ENCODE assay signal across 11 cellular contexts in the genomic region with DNA sequence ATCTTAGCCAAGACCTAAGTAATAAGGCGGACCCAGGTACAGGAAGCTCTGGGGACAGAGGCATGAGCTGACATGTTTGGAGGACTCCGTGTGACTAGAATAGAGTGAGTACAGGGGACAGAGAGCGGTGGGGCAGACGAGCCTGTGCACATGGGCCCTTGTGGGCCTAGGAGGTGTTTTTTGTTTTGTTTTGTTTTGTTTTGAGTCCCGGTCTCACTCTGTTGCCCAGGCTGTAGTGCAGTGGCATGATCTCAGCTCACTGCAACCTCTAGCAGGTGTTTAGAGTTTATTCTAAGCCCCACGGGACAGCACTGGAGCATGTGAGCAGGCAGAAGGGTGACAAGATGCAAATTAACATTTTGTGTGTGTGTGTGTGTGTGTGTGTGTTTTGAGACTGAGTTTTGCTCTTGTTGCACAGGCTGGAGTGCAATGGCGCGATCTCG. TPM values are rescaled to one million over a fixed set of nuclear protein-coding genes. Genes with fewer than 3 reads are reported as not detected.
DNase-seq lines count a peak whose midpoint lies in the region; ATAC-seq and TF ChIP-seq lines count a peak whose summit lies in the region.
"Had no signal": no experiment of that assay in that cellular context is flagged by ENCODE, and none has a peak within 500 bp of the region (broad histone marks: within the 10 kb centered on the region; RNA-seq: fewer than 3 reads in every experiment).

No MANE protein-coding gene starts in this region.

- H3K4me3 ChIP-seq in stomach, result no peak overlapping the region

- TF ChIP-seq EP300 in stomach (IDR thresholded peaks at IDR 0.05), result no peak

- H3K4me3 Mint-ChIP-seq in stimulated activated effector memory CD8-positive, alpha-beta T cell treated with anti-CD3 and anti-CD28 coated beads, Interleukin-12 subunit alpha, Interleukin-12 subunit beta, amount 100 ng/mL, for 72 hours, result no peak overlapping the region

- no peak overlapping the region for H3K27ac Mint-ChIP-seq in stimulated activated effector memory CD8-positive, alpha-beta T cell treated with anti-CD3 and anti-CD28 coated beads, Interleukin-12 subunit alpha, Interleukin-12 subunit beta, amount 100 ng/mL, for 72 hours

- no peaks in the 10 kb centered on the region for H3K27me3 ChIP-seq in stomach

- peaks cover 31% of the 10 kb centered on the region for H3K4me1 Mint-ChIP-seq in stimulated activated effector memory CD8-positive, alpha-beta T cell treated with anti-CD3 and anti-CD28 coated beads, Interleukin-12 subunit alpha, Interleukin-12 subunit beta, amount 100 ng/mL, for 72 hours

- intact Hi-C loops in Right ventricle myocardium superior (cut with DNase I), result no loop called here
- intact Hi-C loops in left ventricle myocardium superior (cut with micrococcal nuclease), result no loop called here
- intact Hi-C loops in stomach (cut with DNase I; ENCODE audit: low total_unique reads), result loop anchor here (10.0 kb wide), 1 partner anchor 51 kb away; no protein-coding TSS in a partner anchor

- no peak for TF ChIP-seq POLR2A in stomach (IDR thresholded peaks at IDR 0.05)

- peaks cover 12 to 48% (median 24%) of the 10 kb centered on the region in 4 donors for H3K4me1 ChIP-seq in stomach

- TF ChIP-seq CTCF in stomach (IDR thresholded peaks at IDR 0.05), result no peak

- WGBS in stomach, 5 donors, result 87 to 95% (median 92%) methylated on average over 9 of the region's 9 CpGs

- no peaks in the 10 kb centered on the region for H3K9me3 Mint-ChIP-seq in stimulated activated effector memory CD8-positive, alpha-beta T cell treated with anti-CD3 and anti-CD28 coated beads, Interleukin-12 subunit alpha, Interleukin-12 subunit beta, amount 100 ng/mL, for 72 hours

- H3K36me3 Mint-ChIP-seq in stimulated activated effector memory CD8-positive, alpha-beta T cell treated with anti-CD3 and anti-CD28 coated beads, Interleukin-12 subunit alpha, Interleukin-12 subunit beta, amount 100 ng/mL, for 72 hours, result no peaks in the 10 kb centered on the region

- ATAC-seq in Right ventricle myocardium superior (ENCODE audit: poor library complexity), result no peak
- ATAC-seq in left ventricle myocardium superior, result no peak
- peak; percentile 30 for ATAC-seq in HG02642 (IDR thresholded peaks at IDR 0.05; ENCODE audit: poor library complexity, unreplicated experiment)
- no peak for ATAC-seq in stimulated activated effector memory CD8-positive, alpha-beta T cell treated with anti-CD3 and anti-CD28 coated beads, Interleukin-12 subunit alpha, Interleukin-12 subunit beta, amount 100 ng/mL, for 72 hours

- H3K9me3 ChIP-seq in stomach, result no peaks in the 10 kb centered on the region
- H3K9me3 ChIP-seq: neutrophil had no signal

- DNase-seq in Right ventricle myocardium superior (peak; percentile 19), left ventricle myocardium superior (no peak), NCI-H526 treated with DMSO at 0.1 percent for 48 hours (lab: John Stamatoyannopoulos, UW) (peak; percentile 4), stomach (no peak), AML-193 (lab: John Stamatoyannopoulos, UW) (no peak), DMS153 treated with DMSO at 0.1 percent for 48 hours (lab: John Stamatoyannopoulos, UW; ENCODE audit: unreplicated experiment) (no peak)
- DNase-seq in stimulated activated effector memory CD8-positive, alpha-beta T cell treated with anti-CD3 and anti-CD28 coated beads, Interleukin-12 subunit alpha, Interleukin-12 subunit beta, amount 100 ng/mL, for 72 hours (ENCODE audit: low spot score in 2 of 2), result no peak
- DNase-seq: activated gamma-delta T cell treated with Interleukin-2 at 50 U/mL for 16 hours had no signal

- H3K36me3 ChIP-seq in stomach, result no peaks in the 10 kb centered on the region
- H3K36me3 ChIP-seq: neutrophil had no signal

- H3K27ac ChIP-seq in stomach, result peak overlapping the region; percentile 10 to 99 (median 86)
- H3K27ac ChIP-seq: HL-60, neutrophil had no signal

RNA-seq across cellular contexts. Expression of a gene that starts 3.1 kb away (rescaled TPM):
- 21.8 TPM for total RNA-seq in Right ventricle myocardium superior
- 21.6 TPM for total RNA-seq in left ventricle myocardium superior
- 100 to 1,000 TPM in 2 of 5 donors, 10 to 100 TPM in 3; 26.3 to 406 (median 83.4) TPM for total RNA-seq in stomach
- polyA plus RNA-seq in stomach, result 100 to 1,000 TPM in 1 of 3 donors, 10 to 100 TPM in 2; 24.4 to 118 (median 38.5) TPM

RNA-seq across cellular contexts. Expression of a gene that starts 46.2 kb away (rescaled TPM):
- total RNA-seq in Right ventricle myocardium superior (9.9 TPM), left ventricle myocardium superior (11.1 TPM), stomach (10 to 100 TPM in 4 of 5 donors, 1 to 10 TPM in 1; 1.7 to 98.2 (median 55.4) TPM)
- 10 to 100 TPM; 27.0 to 38.0 (median 32.5) TPM for polyA plus RNA-seq in stomach

RNA-seq across cellular contexts. Expression of a gene that starts 53.3 kb away (rescaled TPM):
- total RNA-seq in Right ventricle myocardium superior (0.48 TPM), left ventricle myocardium superior (not detected), stomach (10 to 100 TPM in 3 of 5 donors, under 1 TPM in 1, not detected in 1; 0.55 to 98.0 (median 19.1) TPM)
- 1 to 10 TPM in 2 of 3 donors, under 1 TPM in 1; 0.50 to 3.3 (median 2.3) TPM for polyA plus RNA-seq in stomach

Comparison
In these comparisons a context has a peak if more than half of its experiments do, and no peak if none do; other contexts are left out.
1. DNase-seq: peak in Right ventricle myocardium superior (single experiment) and NCI-H526 treated with DMSO at 0.1 percent for 48 hours (single experiment); none in left ventricle myocardium superior (single experiment), stomach (single experiment), AML-193 (0 of 2), stimulated activated effector memory CD8-positive, alpha-beta T cell treated with anti-CD3 and anti-CD28 coated beads, Interleukin-12 subunit alpha, Interleukin-12 subunit beta, amount 100 ng/mL, for 72 hours (0 of 2) and DMS153 treated with DMSO at 0.1 percent for 48 hours (single experiment).